Comparison of ENCODE assay signal across 8 cellular contexts in genomic region chr21:17819878-17820232, GRCh38. TPM values are rescaled to one million over a fixed set of nuclear protein-coding genes. Genes with fewer than 3 reads are reported as not detected.
A peak's percentile ranks its signal among the peaks of the same experiment; 100 is the strongest.
DNase-seq lines count a peak whose midpoint lies in the region; ATAC-seq, FAIRE-seq and TF ChIP-seq lines count a peak whose summit lies in the region.

No MANE protein-coding gene starts in this region.

- intact Hi-C loops in CD14-positive monocyte (cut with micrococcal nuclease) (loop anchor here in 1 of 2 donors (5.0 to 10.0 kb wide), 4 partner anchors 38 to 285 kb away; partner anchors contain the start of gene BTG3), OCI-LY7 (cut with micrococcal nuclease; ENCODE audit: unreplicated experiment) (loop anchor here (2.0 to 5.0 kb wide), 3 partner anchors 207 to 393 kb away; partner anchors contain the start of genes BTG3 and CXADR)

- no peak for TF ChIP-seq POLR2A in H54 (IDR thresholded peaks at IDR 0.05; ENCODE audit: low read depth, low read length)

- no TSS peak for BruUV-seq in OCI-LY7 (replicated peaks; lab: Mats Ljungman, UMichigan)

- peaks cover 22% of the 10 kb centered on the region for H3K36me3 ChIP-seq in OCI-LY7 (ENCODE audit: insufficient read depth, low read length)

- POLR2A ChIA-PET in OCI-LY7 (lab: Charles Lee), result interaction anchor here (0.5 to 5.4 kb wide), 8 partner anchors 15 to 142 kb away, joined by 3 to 34 read pairs (median 6); no protein-coding TSS in a partner anchor

- H3K27ac ChIP-seq in OCI-LY7 (ENCODE audit: low read depth, low read length, poor library complexity, severe bottlenecking) (peak overlapping the region; percentile 74), cingulate gyrus (ENCODE audit: low read depth, low read length) (peak overlapping the region; percentile 98)

- H3K27me3 Mint-ChIP-seq in CD14-positive monocyte (ENCODE audit: low read depth in 3 of 3), result no peaks in the 10 kb centered on the region

- H3K27me3 ChIP-seq in mononuclear cell (ENCODE audit: insufficient read depth, low read length), result no peaks in the 10 kb centered on the region

- peak overlapping the region; percentile 91 to 100 (median 99) for H3K27ac Mint-ChIP-seq in CD14-positive monocyte

- DNase-seq in CD14-positive monocyte (ENCODE audit: low spot score), result peak; percentile 46
- peak; percentile 87 for DNase-seq in OCI-LY7 (ENCODE audit: low spot score)
- DNase-seq in H54 (ENCODE audit: insufficient read length, low spot score), result no peak
- no peak for DNase-seq in ACHN

- H3K79me2 ChIP-seq in OCI-LY7 (ENCODE audit: insufficient read depth, low read depth, low read length), result peaks cover 41% of the 10 kb centered on the region

- no peaks in the 10 kb centered on the region for H3K9me2 ChIP-seq in OCI-LY7 (ENCODE audit: insufficient read depth, low read length)

- H3K9me3 ChIP-seq in OCI-LY7 (ENCODE audit: low read length) (0 out of 2 replicates have a peak, but pooled peaks cover under 1% of the 10 kb centered on the region), mononuclear cell (ENCODE audit: low read depth, low read length) (no peaks in the 10 kb centered on the region)

- ATAC-seq in GM19023 (IDR thresholded peaks at IDR 0.05; ENCODE audit: unreplicated experiment) (peak; percentile 47), HG03095 (IDR thresholded peaks at IDR 0.05; ENCODE audit: unreplicated experiment) (peak; percentile 64)

- H3K4me1 ChIP-seq in OCI-LY7 (ENCODE audit: insufficient read depth, low read length, poor library complexity, severe bottlenecking) (peaks cover 28% of the 10 kb centered on the region), mononuclear cell (ENCODE audit: insufficient read depth, low read length) (peaks cover 27% of the 10 kb centered on the region)

- peaks cover 0 to 4% (median 0%) of the 10 kb centered on the region in 7 donors for H3K9me3 Mint-ChIP-seq in CD14-positive monocyte

- H3K4me1 Mint-ChIP-seq in CD14-positive monocyte, result peaks cover 28% of the 10 kb centered on the region

- in situ Hi-C loops in ACHN (cut with HindIII; ENCODE audit: low pct_ligation_motif_present, low pct_unique_long_range_greater_than_20kb, low sequenced_read_pairs), result no loop called here

- H3K4me3 ChIP-seq in OCI-LY7 (ENCODE audit: low read depth, low read length, poor library complexity, severe bottlenecking) (peak overlapping the region; percentile 89), mononuclear cell (ENCODE audit: low read length) (peak overlapping the region; percentile 99)

- TF ChIP-seq CTCF in CD14-positive monocyte (IDR thresholded peaks at IDR 0.05), result no peak
- no peak for TF ChIP-seq CTCF in OCI-LY7 (conservative IDR thresholded peaks at IDR 0.05; ENCODE audit: low read length)

- H2AFZ ChIP-seq in OCI-LY7 (ENCODE audit: low read length), result peak overlapping the region; percentile 94

- CTCF ChIA-PET in OCI-LY7 (lab: Charles Lee; ENCODE audit: unreplicated experiment), result no interaction called here

- H4K20me1 ChIP-seq in OCI-LY7 (ENCODE audit: insufficient read depth, low read length), result peaks cover 9% of the 10 kb centered on the region; the same call in 1 of the 2 replicates

- H3K36me3 Mint-ChIP-seq in CD14-positive monocyte, result peaks cover 10 to 15% of the 10 kb centered on the region in 2 donors

- H3K4me3 Mint-ChIP-seq in CD14-positive monocyte, result peak overlapping the region; percentile 92 to 93

- H3K4me2 ChIP-seq in OCI-LY7 (ENCODE audit: low read length), result peak overlapping the region; percentile 87

- FAIRE-seq in H54 (lab: Jason Lieb, UNC), result no peak

RNA-seq across cellular contexts. Expression of gene C21orf91, which starts 0.7 kb away (rescaled TPM):
- polyA plus RNA-seq in CD14-positive monocyte, result 10 to 100 TPM; 18.9 to 22.3 TPM
- total RNA-seq in OCI-LY7 (2014; rRNA removed; shearing (Covaris generic)), result 13.8 and 15.8 TPM in 2 replicates
- total RNA-seq in OCI-LY7 (2022) (32.8 and 36.5 TPM in 2 replicates), mononuclear cell (44.2 TPM)

Comparison
In these comparisons a context has a peak if more than half of its experiments do, and no peak if none do; other contexts are left out.
1. DNase-seq: peak in CD14-positive monocyte (single experiment) and OCI-LY7 (single experiment); none in H54 (single experiment) and ACHN (single experiment).